25 cellular contexts compared by ENCODE assay signal in the genomic region with DNA sequence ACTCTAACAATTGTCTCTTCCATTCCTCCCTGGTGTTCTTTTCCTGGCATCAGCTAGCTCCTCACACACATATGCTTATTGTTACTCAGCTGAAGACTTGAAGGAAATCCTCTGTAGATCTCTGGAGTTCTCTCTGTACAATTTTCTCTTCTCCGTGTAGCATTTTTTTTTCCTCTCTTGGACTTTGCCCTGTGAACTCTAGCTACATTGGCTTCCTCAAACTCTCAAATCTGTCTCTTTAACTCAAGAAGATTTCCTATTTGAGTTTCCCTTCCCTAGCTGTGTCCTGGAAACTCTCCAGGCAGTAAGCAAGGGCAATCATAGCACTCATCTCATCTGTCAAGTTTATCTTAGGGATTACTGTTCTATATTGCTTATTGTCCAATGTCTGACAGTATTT.
"Had no signal": no experiment of that assay in that cellular context is flagged by ENCODE, and none has a peak within 500 bp of the region (broad histone marks: within the 10 kb centered on the region; RNA-seq: fewer than 3 reads in every experiment).

No MANE protein-coding gene starts in this region.

- ATAC-seq: heart left ventricle; left lobe of liver; left ventricle myocardium superior; lower lobe of right lung; mucosa of descending colon; naive thymus-derived CD4-positive, alpha-beta T cell; natural killer cell treated with Interleukin-12 subunit alpha and Interleukin-12 subunit beta and Interleukin-15 and Interleukin-18, amount 100 ng/mL, for 72 hours; right cardiac atrium; sciatic nerve; stimulated activated memory B cell treated with anti-CD40 and anti-IgM and Interleukin-4, amounts not matched to agents 10 μg/mL and 1 μg/mL and 100 μg/mL, for 72 hours; stimulated activated naive CD8-positive, alpha-beta T cell treated with anti-CD3 and anti-CD28 coated beads, Interleukin-15, amount 100 ng/mL, for 72 hours had no signal

- H3K27ac ChIP-seq: heart left ventricle, lower lobe of right lung, ovary, skin epidermis, spleen, tibial nerve, uterus had no signal

- H3K4me3 ChIP-seq: heart left ventricle, lower lobe of right lung, mucosa of descending colon, ovary, skin epidermis, spleen, tibial nerve, uterus had no signal

- H3K27me3 ChIP-seq: ovary, uterus had no signal

- H3K9me3 ChIP-seq: heart left ventricle, lower lobe of right lung, mucosa of descending colon, ovary, tibial nerve, uterus had no signal

- H3K4me1 ChIP-seq: uterus had no signal

- DNase-seq: heart left ventricle; islet precursor cell; left ventricle myocardium superior; lower lobe of right lung; mammary epithelial cell; mesendoderm; midbrain; naive thymus-derived CD4-positive, alpha-beta T cell; ovary; right cardiac atrium; spleen; stimulated activated CD4-positive, alpha-beta T cell treated with anti-CD3 and anti-CD28 coated beads, Interleukin-2, amount 100 ng/mL, for 48 hours; stimulated activated CD4-positive, alpha-beta T cell treated with anti-CD3 and anti-CD28 coated beads, Interleukin-4, amount 100 ng/mL, for 4 hours; stimulated activated CD8-positive, alpha-beta memory T cell treated with anti-CD3 and anti-CD28 coated beads, Interleukin-4, amount 100 ng/mL, for 48 hours; stimulated activated naive CD4-positive, alpha-beta T cell treated with Interleukin-2 at 50 U/mL for 16 hours; stimulated activated naive CD8-positive, alpha-beta T cell treated with anti-CD3 and anti-CD28 coated beads, Interleukin-15, amount 100 ng/mL, for 72 hours; substantia nigra; uterus had no signal

- H3K36me3 ChIP-seq: heart left ventricle, lower lobe of right lung, ovary, spleen, tibial nerve, uterus had no signal
